Comparison of ENCODE assay signal across 18 cellular contexts in the genomic region with DNA sequence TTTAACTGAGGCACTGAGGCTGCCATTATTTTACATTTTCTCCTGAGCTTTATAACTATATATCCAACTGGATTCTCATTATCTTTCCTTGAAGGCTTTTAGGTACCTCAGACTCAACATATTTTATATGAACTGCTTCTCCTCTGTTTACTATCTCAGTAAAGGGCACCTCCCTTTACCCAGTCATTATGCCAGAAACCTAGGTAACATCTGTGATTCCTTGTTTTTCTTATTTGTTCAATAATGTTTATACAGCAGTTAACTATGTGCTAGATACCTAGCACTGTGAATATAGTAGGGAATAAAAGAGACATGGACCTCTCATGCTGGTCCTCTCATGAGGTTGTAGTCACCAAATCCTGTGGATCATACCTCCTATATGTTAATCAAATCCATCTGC. TPM values are rescaled to one million over a fixed set of nuclear protein-coding genes. Genes with fewer than 3 reads are reported as not detected.
"Had no signal": no experiment of that assay in that cellular context is flagged by ENCODE, and none has a peak within 500 bp of the region (broad histone marks: within the 10 kb centered on the region; RNA-seq: fewer than 3 reads in every experiment).

No MANE protein-coding gene starts in this region.

- ATAC-seq: activated naive CD8-positive, alpha-beta T cell treated with anti-CD3 and anti-CD28 coated beads, Interleukin-2, amount 50 U/mL, for 24 hours; heart right ventricle; left lung; natural killer cell treated with Interleukin-12 subunit alpha and Interleukin-12 subunit beta and Interleukin-15 and Interleukin-18, amount 100 ng/mL, for 72 hours; sciatic nerve had no signal

- H3K27me3 ChIP-seq: ascending aorta, dorsolateral prefrontal cortex, heart right ventricle, left lung, transverse colon had no signal

- H3K4me3 ChIP-seq: ascending aorta, dorsolateral prefrontal cortex, heart right ventricle, left lung, transverse colon had no signal

- H3K36me3 Mint-ChIP-seq: natural killer cell treated with Interleukin-12 subunit alpha and Interleukin-12 subunit beta and Interleukin-15 and Interleukin-18, amount 100 ng/mL, for 72 hours had no signal

- H3K9me3 Mint-ChIP-seq: activated CD4-positive, alpha-beta memory T cell treated with anti-CD3 and anti-CD28 coated beads, Interleukin-2, amount 10 ng/mL, durations not matched to agents 7 days and 5 days; activated naive CD8-positive, alpha-beta T cell treated with anti-CD3 and anti-CD28 coated beads, Interleukin-2, amount 50 U/mL, for 24 hours; natural killer cell treated with Interleukin-12 subunit alpha and Interleukin-12 subunit beta and Interleukin-15 and Interleukin-18, amount 100 ng/mL, for 72 hours; T-helper 2 cell treated with Interferon-gamma antibody and Interleukin-4, amounts not matched to agents 5 μg/mL and 100 μg/mL, for 36 hours had no signal

- H3K36me3 ChIP-seq: ascending aorta, heart right ventricle, left lung, transverse colon had no signal

- H3K27ac ChIP-seq: ascending aorta, dorsolateral prefrontal cortex, heart right ventricle, left lung, transverse colon had no signal

- H3K4me3 Mint-ChIP-seq: activated CD4-positive, alpha-beta memory T cell treated with anti-CD3 and anti-CD28 coated beads, Interleukin-2, amount 10 ng/mL, durations not matched to agents 7 days and 5 days; activated naive CD8-positive, alpha-beta T cell treated with anti-CD3 and anti-CD28 coated beads, Interleukin-2, amount 50 U/mL, for 24 hours; memory B cell; natural killer cell treated with Interleukin-12 subunit alpha and Interleukin-12 subunit beta and Interleukin-15 and Interleukin-18, amount 100 ng/mL, for 72 hours; T-helper 2 cell treated with Interferon-gamma antibody and Interleukin-4, amounts not matched to agents 5 μg/mL and 100 μg/mL, for 36 hours had no signal

- DNase-seq: activated CD4-positive, alpha-beta memory T cell treated with anti-CD3 and anti-CD28 coated beads, Interleukin-2, amount 10 ng/mL, durations not matched to agents 7 days and 5 days; activated CD8-positive, alpha-beta memory T cell treated with anti-CD3 and anti-CD28 coated beads, Interleukin-2, amount 50 U/mL, for 48 hours; activated naive CD4-positive, alpha-beta T cell treated with Interleukin-2 at 50 U/mL for 16 hours; activated naive CD8-positive, alpha-beta T cell treated with anti-CD3 and anti-CD28 coated beads, Interleukin-2, amount 50 U/mL, for 24 hours; dorsolateral prefrontal cortex; foreskin melanocyte; heart right ventricle; left lung; nucleus accumbens; stimulated activated CD4-positive, alpha-beta T cell treated with anti-CD3 and anti-CD28 coated beads, Interleukin-12 subunit alpha, Interleukin-12 subunit beta, amount 100 ng/mL, for 4 hours; stimulated activated naive CD4-positive, alpha-beta T cell; substantia nigra; transverse colon had no signal

- H3K27me3 Mint-ChIP-seq: activated CD4-positive, alpha-beta memory T cell treated with anti-CD3 and anti-CD28 coated beads, Interleukin-2, amount 10 ng/mL, durations not matched to agents 7 days and 5 days; activated naive CD8-positive, alpha-beta T cell treated with anti-CD3 and anti-CD28 coated beads, Interleukin-2, amount 50 U/mL, for 24 hours; memory B cell; natural killer cell treated with Interleukin-12 subunit alpha and Interleukin-12 subunit beta and Interleukin-15 and Interleukin-18, amount 100 ng/mL, for 72 hours had no signal

- H3K27ac Mint-ChIP-seq: activated CD4-positive, alpha-beta memory T cell treated with anti-CD3 and anti-CD28 coated beads, Interleukin-2, amount 10 ng/mL, durations not matched to agents 7 days and 5 days; activated naive CD8-positive, alpha-beta T cell treated with anti-CD3 and anti-CD28 coated beads, Interleukin-2, amount 50 U/mL, for 24 hours; memory B cell; natural killer cell treated with Interleukin-12 subunit alpha and Interleukin-12 subunit beta and Interleukin-15 and Interleukin-18, amount 100 ng/mL, for 72 hours; T-helper 2 cell treated with Interferon-gamma antibody and Interleukin-4, amounts not matched to agents 5 μg/mL and 100 μg/mL, for 36 hours had no signal

RNA-seq across cellular contexts. Expression of gene UBE2T, which starts 32.3 kb away (rescaled TPM):
- total RNA-seq: ascending aorta had no signal
